10 cellular contexts compared by ENCODE assay signal in the genomic region with DNA sequence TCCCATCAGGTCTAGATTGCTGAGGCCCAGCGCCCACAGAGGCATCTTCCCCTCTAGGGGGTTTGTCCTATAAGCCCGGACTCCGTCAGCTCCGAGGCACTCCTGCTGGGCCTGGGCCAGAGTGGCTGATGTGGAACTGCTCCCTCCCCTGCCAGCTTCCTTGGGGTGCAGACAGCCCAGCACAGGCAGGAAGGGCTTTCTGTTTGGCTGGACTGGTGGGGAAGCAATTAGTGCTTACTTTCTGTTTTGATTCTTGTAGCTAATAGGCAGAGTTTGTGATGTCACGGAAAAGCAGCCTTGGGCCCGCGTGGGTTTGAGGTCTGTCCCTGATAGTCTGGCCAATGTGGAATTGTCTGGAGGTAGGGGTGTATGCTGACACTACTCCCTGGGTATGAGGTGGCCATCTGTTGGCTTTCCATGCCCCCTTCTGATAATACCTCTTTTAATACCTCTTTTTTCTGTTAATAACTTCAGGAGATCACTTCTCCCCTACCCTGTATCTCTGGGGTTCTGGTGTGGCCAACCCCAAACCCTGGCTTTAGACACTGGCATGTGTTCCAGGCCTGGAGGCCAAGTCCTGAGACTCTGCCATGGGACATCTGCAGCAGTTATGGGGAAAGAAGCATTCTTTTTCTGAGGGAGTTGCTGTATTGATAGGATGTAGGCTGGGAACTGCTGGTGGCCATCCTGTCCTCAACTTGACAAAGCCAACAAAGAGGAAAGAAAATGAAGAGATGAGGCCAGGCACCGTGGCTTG.
DNase-seq lines count a peak whose midpoint lies in the region; ATAC-seq lines count a peak whose summit lies in the region.
"Had no signal": no experiment of that assay in that cellular context is flagged by ENCODE, and none has a peak within 500 bp of the region (broad histone marks: within the 10 kb centered on the region; RNA-seq: fewer than 3 reads in every experiment).

No MANE protein-coding gene starts in this region.

- peaks cover 14 to 24% (median 18%) of the 10 kb centered on the region in 3 donors for H3K4me1 Mint-ChIP-seq in naive B cell

- peak overlapping the region in 7 of 8 donors; percentile 37 to 83 (median 76) for H3K4me3 Mint-ChIP-seq in naive B cell

- H3K36me3 Mint-ChIP-seq in naive B cell = no peaks in the 10 kb centered on the region

- no peaks in the 10 kb centered on the region for H3K9me3 Mint-ChIP-seq in naive B cell

- H3K27ac Mint-ChIP-seq in naive B cell = peak overlapping the region; percentile 39 to 91 (median 80)

- H3K27me3 Mint-ChIP-seq in naive B cell = no peaks in the 10 kb centered on the region

- ATAC-seq in naive B cell (ENCODE audit: low read depth in 2 of 2) (peak; percentile 83 to 89), GM21515 (IDR thresholded peaks at IDR 0.05; ENCODE audit: unreplicated experiment) (no peak), HG03565 (IDR thresholded peaks at IDR 0.05; ENCODE audit: unreplicated experiment) (no peak)

- DNase-seq in AG08396 (ENCODE audit: low spot score) = peak; percentile 45
- DNase-seq in HT1080 (ENCODE audit: low read depth) = peak; percentile 40
- DNase-seq in naive B cell = peak; percentile 43
- DNase-seq in NCI-H510A treated with DMSO at 0.1 percent for 48 hours (lab: John Stamatoyannopoulos, UW) = no peak
- DNase-seq in iPS-NIHi7 (ENCODE audit: extremely low spot score) = no peak
- DNase-seq: NCI-H1694 treated with DMSO at 0.1 percent for 48 hours had no signal

- H3K27ac ChIP-seq in cingulate gyrus (ENCODE audit: low read depth, low read length) = peak overlapping the region; percentile 34
- H3K27ac ChIP-seq: cardiac muscle cell had no signal

Comparison
In these comparisons a context has a peak if more than half of its experiments do, and no peak if none do; other contexts are left out.
1. DNase-seq: peak in AG08396 (single experiment), HT1080 (single experiment) and naive B cell (single experiment); none in NCI-H510A treated with DMSO at 0.1 percent for 48 hours (single experiment) and iPS-NIHi7 (single experiment).
2. ATAC-seq: peak in naive B cell (2 of 2); none in GM21515 (single experiment) and HG03565 (single experiment).